20 cellular contexts compared by ENCODE assay signal in the genomic region with DNA sequence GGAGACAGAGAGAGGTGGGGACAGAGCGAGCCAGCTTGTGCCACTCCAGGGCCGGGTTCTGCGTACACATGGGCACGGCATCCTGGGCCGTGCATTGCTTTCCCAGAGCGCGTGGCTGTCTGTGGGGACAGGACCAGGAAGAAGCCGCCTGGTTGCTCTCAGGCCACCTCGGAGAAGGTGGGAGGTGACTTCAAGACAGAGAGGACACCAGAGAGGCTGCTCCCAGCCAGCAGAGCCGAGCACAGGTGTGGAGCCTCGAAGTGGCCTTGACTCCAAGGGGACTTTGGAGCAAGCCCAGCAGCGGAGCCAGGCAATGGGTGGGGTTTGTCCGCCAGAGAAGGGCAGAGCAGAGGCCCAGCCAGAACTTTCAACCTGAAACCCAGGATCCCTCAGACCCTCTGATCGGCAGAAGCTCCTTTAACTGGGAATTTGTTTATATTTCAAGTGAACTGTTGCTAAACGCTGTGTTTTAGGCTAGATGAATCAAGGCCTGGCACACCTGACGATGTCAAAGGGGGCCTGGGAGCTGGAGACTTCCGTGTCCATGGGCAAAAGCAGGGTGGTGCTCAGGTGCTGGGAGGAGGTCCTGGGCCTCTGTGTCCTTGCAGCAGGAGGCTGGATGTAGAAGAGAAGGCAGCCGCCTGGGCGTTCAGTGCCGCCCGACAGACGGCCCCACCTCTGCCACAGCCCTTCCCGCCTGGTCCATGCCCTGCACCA.
DNase-seq lines count a peak whose midpoint lies in the region; ATAC-seq lines count a peak whose summit lies in the region.
"Had no signal": no experiment of that assay in that cellular context is flagged by ENCODE, and none has a peak within 500 bp of the region (broad histone marks: within the 10 kb centered on the region; RNA-seq: fewer than 3 reads in every experiment).

No MANE protein-coding gene starts in this region.

- DNase-seq in cardiac septum (ENCODE audit: low spot score), result peak; percentile 74
- no peak for DNase-seq in left ventricle myocardium superior
- DNase-seq in islet precursor cell, result peak; percentile 44
- DNase-seq in posterior vena cava (ENCODE audit: low spot score), result peak; percentile 65
- DNase-seq in T-helper 17 cell, result no peak
- no peak for DNase-seq in inferior parietal cortex (ENCODE audit: extremely low spot score)
- no peak for DNase-seq in left cardiac atrium
- DNase-seq: activated CD4-positive, alpha-beta T cell treated with anti-CD3 and anti-CD28 coated beads, Interleukin-2, amount 10 ng/mL, durations not matched to agents 24 days and 14 days; dermis blood vessel endothelial cell; GOT3; NCI-H1048; NCI-H2029; NCI-H345; SHP77 treated with DMSO at 0.1 percent for 48 hours had no signal

- no peak overlapping the region for H3K4me3 Mint-ChIP-seq in T-helper 17 cell
- H3K4me3 Mint-ChIP-seq: activated CD4-positive, alpha-beta T cell treated with anti-CD3 and anti-CD28 coated beads, Interleukin-2, amount 10 ng/mL, durations not matched to agents 24 days and 14 days; CD14-positive monocyte; stimulated activated naive CD8-positive, alpha-beta T cell treated with anti-CD3 and anti-CD28 coated beads, Interleukin-15, amount 100 ng/mL, for 72 hours had no signal

- no peak overlapping the region for H3K27ac Mint-ChIP-seq in T-helper 17 cell
- H3K27ac Mint-ChIP-seq: activated CD4-positive, alpha-beta T cell treated with anti-CD3 and anti-CD28 coated beads, Interleukin-2, amount 10 ng/mL, durations not matched to agents 24 days and 14 days had no signal

- no peaks in the 10 kb centered on the region for H3K27me3 Mint-ChIP-seq in T-helper 17 cell

- H3K4me1 Mint-ChIP-seq in T-helper 17 cell, result no peaks in the 10 kb centered on the region
- H3K4me1 Mint-ChIP-seq: activated CD4-positive, alpha-beta T cell treated with anti-CD3 and anti-CD28 coated beads, Interleukin-2, amount 10 ng/mL, durations not matched to agents 24 days and 14 days; CD14-positive monocyte; stimulated activated naive CD8-positive, alpha-beta T cell treated with anti-CD3 and anti-CD28 coated beads, Interleukin-15, amount 100 ng/mL, for 72 hours had no signal

- intact Hi-C loops in cardiac septum (cut with DNase I) (no loop called here), left ventricle myocardium superior (cut with micrococcal nuclease) (no loop called here), posterior vena cava (cut with DNase I) (no loop called here), left cardiac atrium (cut with DNase I) (loop anchor here in 1 of 2 donors (10.0 kb wide), 1 partner anchor 106 kb away; no protein-coding TSS in a partner anchor)

- H3K9me3 ChIP-seq in T-helper 17 cell (ENCODE audit: control insufficient read depth, low read length, poor library complexity, severe bottlenecking), result no peaks in the 10 kb centered on the region
- H3K9me3 ChIP-seq: adrenal gland, neutrophil, uterus had no signal

- ATAC-seq in left ventricle myocardium superior (no peak), T-helper 17 cell (no peak), left cardiac atrium (no peak), HG02642 (IDR thresholded peaks at IDR 0.05; ENCODE audit: poor library complexity, unreplicated experiment) (no peak)
- ATAC-seq: stimulated activated naive CD8-positive, alpha-beta T cell treated with anti-CD3 and anti-CD28 coated beads, Interleukin-15, amount 100 ng/mL, for 72 hours had no signal

- H3K36me3 Mint-ChIP-seq in T-helper 17 cell (ENCODE audit: low read depth), result no peaks in the 10 kb centered on the region

Comparison
In these comparisons a context has a peak if more than half of its experiments do, and no peak if none do; other contexts are left out.
1. DNase-seq: peak in cardiac septum (single experiment), islet precursor cell (single experiment) and posterior vena cava (single experiment); none in left ventricle myocardium superior (single experiment), T-helper 17 cell (0 of 3), inferior parietal cortex (single experiment) and left cardiac atrium (single experiment).